ENCODE assay signal across 1 cellular context in the genomic region with DNA sequence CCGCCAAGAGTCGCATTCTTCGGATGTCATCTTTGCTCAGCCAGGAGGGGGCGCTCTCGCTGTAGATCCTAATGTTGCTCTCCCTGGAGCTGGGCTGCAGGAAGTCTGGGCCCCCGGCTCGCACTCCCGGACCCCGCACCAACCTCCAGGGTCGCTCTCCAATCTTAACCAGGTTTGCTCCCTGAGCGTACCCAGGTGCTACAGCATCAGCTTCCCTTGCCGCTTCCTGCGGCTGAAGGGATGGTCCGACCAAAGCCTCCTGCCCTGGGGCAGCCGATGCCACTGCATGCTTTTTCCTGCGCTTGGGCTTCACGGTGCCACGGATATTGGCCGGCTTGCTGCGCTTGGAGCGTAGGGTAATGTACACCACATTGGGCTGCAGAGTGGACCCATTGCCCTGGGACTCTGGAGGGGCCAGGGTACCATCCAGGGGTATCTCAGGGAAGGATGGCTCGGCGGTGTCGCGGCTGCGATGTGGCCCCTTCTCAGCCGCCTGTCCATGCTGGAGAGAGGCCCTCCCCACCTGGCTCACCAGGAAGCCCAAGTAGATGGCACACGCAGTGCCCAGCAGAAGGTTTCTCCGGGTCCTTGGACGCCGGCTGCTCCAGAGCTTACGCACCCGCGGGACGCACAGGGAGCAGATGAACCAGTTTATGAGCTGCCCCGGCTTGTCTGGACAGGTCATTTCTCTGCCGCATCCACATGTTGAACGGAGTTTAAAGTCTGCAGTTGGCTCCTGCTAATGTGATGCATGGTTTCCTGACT.
TF ChIP-seq lines count a peak whose summit lies in the region.

No MANE protein-coding gene starts in this region.

TF ChIP-seq in HepG2, 621 proteins besides CTCF, POLR2A, EP300 and RAD21 (continued from another document and continues in another):
- TF ChIP-seq, protein P1, sequence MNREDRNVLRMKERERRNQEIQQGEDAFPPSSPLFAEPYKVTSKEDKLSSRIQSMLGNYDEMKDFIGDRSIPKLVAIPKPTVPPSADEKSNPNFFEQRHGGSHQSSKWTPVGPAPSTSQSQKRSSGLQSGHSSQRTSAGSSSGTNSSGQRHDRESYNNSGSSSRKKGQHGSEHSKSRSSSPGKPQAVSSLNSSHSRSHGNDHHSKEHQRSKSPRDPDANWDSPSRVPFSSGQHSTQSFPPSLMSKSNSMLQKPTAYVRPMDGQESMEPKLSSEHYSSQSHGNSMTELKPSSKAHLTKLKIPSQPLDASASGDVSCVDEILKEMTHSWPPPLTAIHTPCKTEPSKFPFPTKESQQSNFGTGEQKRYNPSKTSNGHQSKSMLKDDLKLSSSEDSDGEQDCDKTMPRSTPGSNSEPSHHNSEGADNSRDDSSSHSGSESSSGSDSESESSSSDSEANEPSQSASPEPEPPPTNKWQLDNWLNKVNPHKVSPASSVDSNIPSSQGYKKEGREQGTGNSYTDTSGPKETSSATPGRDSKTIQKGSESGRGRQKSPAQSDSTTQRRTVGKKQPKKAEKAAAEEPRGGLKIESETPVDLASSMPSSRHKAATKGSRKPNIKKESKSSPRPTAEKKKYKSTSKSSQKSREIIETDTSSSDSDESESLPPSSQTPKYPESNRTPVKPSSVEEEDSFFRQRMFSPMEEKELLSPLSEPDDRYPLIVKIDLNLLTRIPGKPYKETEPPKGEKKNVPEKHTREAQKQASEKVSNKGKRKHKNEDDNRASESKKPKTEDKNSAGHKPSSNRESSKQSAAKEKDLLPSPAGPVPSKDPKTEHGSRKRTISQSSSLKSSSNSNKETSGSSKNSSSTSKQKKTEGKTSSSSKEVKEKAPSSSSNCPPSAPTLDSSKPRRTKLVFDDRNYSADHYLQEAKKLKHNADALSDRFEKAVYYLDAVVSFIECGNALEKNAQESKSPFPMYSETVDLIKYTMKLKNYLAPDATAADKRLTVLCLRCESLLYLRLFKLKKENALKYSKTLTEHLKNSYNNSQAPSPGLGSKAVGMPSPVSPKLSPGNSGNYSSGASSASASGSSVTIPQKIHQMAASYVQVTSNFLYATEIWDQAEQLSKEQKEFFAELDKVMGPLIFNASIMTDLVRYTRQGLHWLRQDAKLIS (CRISPR knock-in tag; IDR thresholded peaks at IDR 0.05), result no peak; the same call in none of the 2 replicates
- TF ChIP-seq CEBPG (CRISPR knock-in tag; IDR thresholded peaks at IDR 0.05), result no peak
- no peak for TF ChIP-seq JUN (CRISPR knock-in tag; IDR thresholded peaks at IDR 0.05)
- TF ChIP-seq ZNF619 (CRISPR knock-in tag; IDR thresholded peaks at IDR 0.05), result no peak
- TF ChIP-seq ZKSCAN1 (IDR thresholded peaks at IDR 0.05; ENCODE audit: low read length), result no peak
- TF ChIP-seq, protein P2, sequence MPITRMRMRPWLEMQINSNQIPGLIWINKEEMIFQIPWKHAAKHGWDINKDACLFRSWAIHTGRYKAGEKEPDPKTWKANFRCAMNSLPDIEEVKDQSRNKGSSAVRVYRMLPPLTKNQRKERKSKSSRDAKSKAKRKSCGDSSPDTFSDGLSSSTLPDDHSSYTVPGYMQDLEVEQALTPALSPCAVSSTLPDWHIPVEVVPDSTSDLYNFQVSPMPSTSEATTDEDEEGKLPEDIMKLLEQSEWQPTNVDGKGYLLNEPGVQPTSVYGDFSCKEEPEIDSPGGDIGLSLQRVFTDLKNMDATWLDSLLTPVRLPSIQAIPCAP (CRISPR knock-in tag; IDR thresholded peaks at IDR 0.05; ENCODE audit: low read depth), result peak; percentile 47; the same call in 1 of the 2 replicates
- TF ChIP-seq ZNF121 (CRISPR knock-in tag; IDR thresholded peaks at IDR 0.05), result no peak
- TF ChIP-seq SAP130 (CRISPR knock-in tag; IDR thresholded peaks at IDR 0.05; ENCODE audit: low read depth), result peak; percentile 45; the same call in 1 of the 2 replicates
- no peak for TF ChIP-seq KDM5A (IDR thresholded peaks at IDR 0.05; ENCODE audit: borderline replicate concordance, low read length)
- no peak for TF ChIP-seq NFATC3 (CRISPR knock-in tag; IDR thresholded peaks at IDR 0.05)
- TF ChIP-seq, protein P3, sequence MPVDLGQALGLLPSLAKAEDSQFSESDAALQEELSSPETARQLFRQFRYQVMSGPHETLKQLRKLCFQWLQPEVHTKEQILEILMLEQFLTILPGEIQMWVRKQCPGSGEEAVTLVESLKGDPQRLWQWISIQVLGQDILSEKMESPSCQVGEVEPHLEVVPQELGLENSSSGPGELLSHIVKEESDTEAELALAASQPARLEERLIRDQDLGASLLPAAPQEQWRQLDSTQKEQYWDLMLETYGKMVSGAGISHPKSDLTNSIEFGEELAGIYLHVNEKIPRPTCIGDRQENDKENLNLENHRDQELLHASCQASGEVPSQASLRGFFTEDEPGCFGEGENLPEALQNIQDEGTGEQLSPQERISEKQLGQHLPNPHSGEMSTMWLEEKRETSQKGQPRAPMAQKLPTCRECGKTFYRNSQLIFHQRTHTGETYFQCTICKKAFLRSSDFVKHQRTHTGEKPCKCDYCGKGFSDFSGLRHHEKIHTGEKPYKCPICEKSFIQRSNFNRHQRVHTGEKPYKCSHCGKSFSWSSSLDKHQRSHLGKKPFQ (CRISPR knock-in tag; IDR thresholded peaks at IDR 0.05; ENCODE audit: insufficient replicate concordance), result no peak
- TF ChIP-seq POLR2AphosphoS2 (IDR thresholded peaks at IDR 0.05; ENCODE audit: low read depth, low read length), result no peak
- TF ChIP-seq HDAC1 (CRISPR knock-in tag; IDR thresholded peaks at IDR 0.05), result peak; percentile 81
- no peak for TF ChIP-seq SMARCC2 (IDR thresholded peaks at IDR 0.05)
- peak; percentile 62; the same call in 1 of the 2 replicates for TF ChIP-seq ZNF776 (CRISPR knock-in tag; IDR thresholded peaks at IDR 0.05)
- TF ChIP-seq, protein P4, sequence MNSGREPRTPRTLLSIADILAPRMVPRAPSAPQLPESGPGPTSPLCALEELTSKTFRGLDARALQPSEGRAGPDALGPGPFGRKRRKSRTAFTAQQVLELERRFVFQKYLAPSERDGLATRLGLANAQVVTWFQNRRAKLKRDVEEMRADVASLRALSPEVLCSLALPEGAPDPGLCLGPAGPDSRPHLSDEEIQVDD (CRISPR knock-in tag; IDR thresholded peaks at IDR 0.05; ENCODE audit: borderline replicate concordance), result no peak
- TF ChIP-seq, protein P5, sequence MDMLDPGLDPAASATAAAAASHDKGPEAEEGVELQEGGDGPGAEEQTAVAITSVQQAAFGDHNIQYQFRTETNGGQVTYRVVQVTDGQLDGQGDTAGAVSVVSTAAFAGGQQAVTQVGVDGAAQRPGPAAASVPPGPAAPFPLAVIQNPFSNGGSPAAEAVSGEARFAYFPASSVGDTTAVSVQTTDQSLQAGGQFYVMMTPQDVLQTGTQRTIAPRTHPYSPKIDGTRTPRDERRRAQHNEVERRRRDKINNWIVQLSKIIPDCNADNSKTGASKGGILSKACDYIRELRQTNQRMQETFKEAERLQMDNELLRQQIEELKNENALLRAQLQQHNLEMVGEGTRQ (IDR thresholded peaks at IDR 0.05; ENCODE audit: low read depth, low read length), result no peak
- TF ChIP-seq, protein P5 (CRISPR knock-in tag; IDR thresholded peaks at IDR 0.05; ENCODE audit: borderline replicate concordance), result no peak
- TF ChIP-seq ARNT (IDR thresholded peaks at IDR 0.05), result no peak
- no peak for TF ChIP-seq EEA1 (CRISPR knock-in tag; IDR thresholded peaks at IDR 0.05; ENCODE audit: borderline replicate concordance)
- peak; percentile 51; the same call in 1 of the 2 replicates for TF ChIP-seq MED13 (CRISPR knock-in tag; IDR thresholded peaks at IDR 0.05)
- TF ChIP-seq DPF2 (CRISPR knock-in tag; IDR thresholded peaks at IDR 0.05; ENCODE audit: borderline replicate concordance, low read depth), result peak; percentile 27; the same call in 1 of the 2 replicates
- TF ChIP-seq ETV6 (CRISPR knock-in tag; conservative IDR thresholded peaks at IDR 0.05), result no peak
- no peak for TF ChIP-seq ZNF3 (CRISPR knock-in tag; IDR thresholded peaks at IDR 0.05)
- TF ChIP-seq MED8 (CRISPR knock-in tag; IDR thresholded peaks at IDR 0.05; ENCODE audit: insufficient replicate concordance), result no peak
- TF ChIP-seq SNAPC2 (CRISPR knock-in tag; IDR thresholded peaks at IDR 0.05), result no peak
- TF ChIP-seq, protein P6, sequence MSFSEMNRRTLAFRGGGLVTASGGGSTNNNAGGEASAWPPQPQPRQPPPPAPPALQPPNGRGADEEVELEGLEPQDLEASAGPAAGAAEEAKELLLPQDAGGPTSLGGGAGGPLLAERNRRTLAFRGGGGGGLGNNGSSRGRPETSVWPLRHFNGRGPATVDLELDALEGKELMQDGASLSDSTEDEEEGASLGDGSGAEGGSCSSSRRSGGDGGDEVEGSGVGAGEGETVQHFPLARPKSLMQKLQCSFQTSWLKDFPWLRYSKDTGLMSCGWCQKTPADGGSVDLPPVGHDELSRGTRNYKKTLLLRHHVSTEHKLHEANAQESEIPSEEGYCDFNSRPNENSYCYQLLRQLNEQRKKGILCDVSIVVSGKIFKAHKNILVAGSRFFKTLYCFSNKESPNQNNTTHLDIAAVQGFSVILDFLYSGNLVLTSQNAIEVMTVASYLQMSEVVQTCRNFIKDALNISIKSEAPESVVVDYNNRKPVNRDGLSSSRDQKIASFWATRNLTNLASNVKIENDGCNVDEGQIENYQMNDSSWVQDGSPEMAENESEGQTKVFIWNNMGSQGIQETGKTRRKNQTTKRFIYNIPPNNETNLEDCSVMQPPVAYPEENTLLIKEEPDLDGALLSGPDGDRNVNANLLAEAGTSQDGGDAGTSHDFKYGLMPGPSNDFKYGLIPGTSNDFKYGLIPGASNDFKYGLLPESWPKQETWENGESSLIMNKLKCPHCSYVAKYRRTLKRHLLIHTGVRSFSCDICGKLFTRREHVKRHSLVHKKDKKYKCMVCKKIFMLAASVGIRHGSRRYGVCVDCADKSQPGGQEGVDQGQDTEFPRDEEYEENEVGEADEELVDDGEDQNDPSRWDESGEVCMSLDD (CRISPR knock-in tag; IDR thresholded peaks at IDR 0.05; ENCODE audit: borderline replicate concordance), result no peak
- TF ChIP-seq JUND (CRISPR knock-in tag; IDR thresholded peaks at IDR 0.05), result no peak
- TF ChIP-seq ZNF335 (CRISPR knock-in tag; IDR thresholded peaks at IDR 0.05), result no peak
- TF ChIP-seq MZF1 (CRISPR knock-in tag; IDR thresholded peaks at IDR 0.05; ENCODE audit: borderline replicate concordance), result peak; percentile 66; the same call in 1 of the 2 replicates
- TF ChIP-seq HOXA7 (CRISPR knock-in tag; IDR thresholded peaks at IDR 0.05), result no peak
- TF ChIP-seq ZNF557 (CRISPR knock-in tag; IDR thresholded peaks at IDR 0.05), result no peak
- no peak for TF ChIP-seq EZH2 (conservative IDR thresholded peaks at IDR 0.05; ENCODE audit: low read depth, low read length)
- TF ChIP-seq, protein P7, sequence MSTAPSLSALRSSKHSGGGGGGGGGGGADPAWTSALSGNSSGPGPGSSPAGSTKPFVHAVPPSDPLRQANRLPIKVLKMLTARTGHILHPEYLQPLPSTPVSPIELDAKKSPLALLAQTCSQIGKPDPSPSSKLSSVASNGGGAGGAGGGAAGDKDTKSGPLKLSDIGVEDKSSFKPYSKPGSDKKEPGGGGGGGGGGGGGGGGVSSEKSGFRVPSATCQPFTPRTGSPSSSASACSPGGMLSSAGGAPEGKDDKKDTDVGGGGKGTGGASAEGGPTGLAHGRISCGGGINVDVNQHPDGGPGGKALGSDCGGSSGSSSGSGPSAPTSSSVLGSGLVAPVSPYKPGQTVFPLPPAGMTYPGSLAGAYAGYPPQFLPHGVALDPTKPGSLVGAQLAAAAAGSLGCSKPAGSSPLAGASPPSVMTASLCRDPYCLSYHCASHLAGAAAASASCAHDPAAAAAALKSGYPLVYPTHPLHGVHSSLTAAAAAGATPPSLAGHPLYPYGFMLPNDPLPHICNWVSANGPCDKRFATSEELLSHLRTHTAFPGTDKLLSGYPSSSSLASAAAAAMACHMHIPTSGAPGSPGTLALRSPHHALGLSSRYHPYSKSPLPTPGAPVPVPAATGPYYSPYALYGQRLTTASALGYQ (CRISPR knock-in tag; IDR thresholded peaks at IDR 0.05), result no peak
- no peak for TF ChIP-seq PCBP1 (IDR thresholded peaks at IDR 0.05; ENCODE audit: borderline replicate concordance, low read depth, low read length)
- TF ChIP-seq ZFP62 (CRISPR knock-in tag; IDR thresholded peaks at IDR 0.05), result no peak
- TF ChIP-seq ZNF850 (CRISPR knock-in tag; conservative IDR thresholded peaks at IDR 0.05), result 0 out of 2 replicates have a peak, but pooled peaks have one; percentile 22
- TF ChIP-seq, protein P8, sequence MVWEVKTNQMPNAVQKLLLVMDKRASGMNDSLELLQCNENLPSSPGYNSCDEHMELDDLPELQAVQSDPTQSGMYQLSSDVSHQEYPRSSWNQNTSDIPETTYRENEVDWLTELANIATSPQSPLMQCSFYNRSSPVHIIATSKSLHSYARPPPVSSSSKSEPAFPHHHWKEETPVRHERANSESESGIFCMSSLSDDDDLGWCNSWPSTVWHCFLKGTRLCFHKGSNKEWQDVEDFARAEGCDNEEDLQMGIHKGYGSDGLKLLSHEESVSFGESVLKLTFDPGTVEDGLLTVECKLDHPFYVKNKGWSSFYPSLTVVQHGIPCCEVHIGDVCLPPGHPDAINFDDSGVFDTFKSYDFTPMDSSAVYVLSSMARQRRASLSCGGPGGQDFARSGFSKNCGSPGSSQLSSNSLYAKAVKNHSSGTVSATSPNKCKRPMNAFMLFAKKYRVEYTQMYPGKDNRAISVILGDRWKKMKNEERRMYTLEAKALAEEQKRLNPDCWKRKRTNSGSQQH (CRISPR knock-in tag; IDR thresholded peaks at IDR 0.05; ENCODE audit: low read depth), result no peak
- TF ChIP-seq ZNF562 (CRISPR knock-in tag; IDR thresholded peaks at IDR 0.05; ENCODE audit: borderline replicate concordance), result no peak
- TF ChIP-seq, protein P9, sequence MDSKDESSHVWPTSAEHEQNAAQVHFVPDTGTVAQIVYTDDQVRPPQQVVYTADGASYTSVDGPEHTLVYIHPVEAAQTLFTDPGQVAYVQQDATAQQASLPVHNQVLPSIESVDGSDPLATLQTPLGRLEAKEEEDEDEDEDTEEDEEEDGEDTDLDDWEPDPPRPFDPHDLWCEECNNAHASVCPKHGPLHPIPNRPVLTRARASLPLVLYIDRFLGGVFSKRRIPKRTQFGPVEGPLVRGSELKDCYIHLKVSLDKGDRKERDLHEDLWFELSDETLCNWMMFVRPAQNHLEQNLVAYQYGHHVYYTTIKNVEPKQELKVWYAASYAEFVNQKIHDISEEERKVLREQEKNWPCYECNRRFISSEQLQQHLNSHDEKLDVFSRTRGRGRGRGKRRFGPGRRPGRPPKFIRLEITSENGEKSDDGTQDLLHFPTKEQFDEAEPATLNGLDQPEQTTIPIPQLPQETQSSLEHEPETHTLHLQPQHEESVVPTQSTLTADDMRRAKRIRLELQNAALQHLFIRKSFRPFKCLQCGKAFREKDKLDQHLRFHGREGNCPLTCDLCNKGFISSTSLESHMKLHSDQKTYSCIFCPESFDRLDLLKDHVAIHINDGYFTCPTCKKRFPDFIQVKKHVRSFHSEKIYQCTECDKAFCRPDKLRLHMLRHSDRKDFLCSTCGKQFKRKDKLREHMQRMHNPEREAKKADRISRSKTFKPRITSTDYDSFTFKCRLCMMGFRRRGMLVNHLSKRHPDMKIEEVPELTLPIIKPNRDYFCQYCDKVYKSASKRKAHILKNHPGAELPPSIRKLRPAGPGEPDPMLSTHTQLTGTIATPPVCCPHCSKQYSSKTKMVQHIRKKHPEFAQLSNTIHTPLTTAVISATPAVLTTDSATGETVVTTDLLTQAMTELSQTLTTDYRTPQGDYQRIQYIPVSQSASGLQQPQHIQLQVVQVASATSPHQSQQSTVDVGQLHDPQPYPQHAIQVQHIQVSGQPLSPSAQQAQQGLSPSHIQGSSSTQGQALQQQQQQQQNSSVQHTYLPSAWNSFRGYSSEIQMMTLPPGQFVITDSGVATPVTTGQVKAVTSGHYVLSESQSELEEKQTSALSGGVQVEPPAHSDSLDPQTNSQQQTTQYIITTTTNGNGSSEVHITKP (CRISPR knock-in tag; IDR thresholded peaks at IDR 0.05; ENCODE audit: low read depth), result no peak
